17 cellular contexts compared by ENCODE assay signal in genomic region chr12:130992979-130993538, GRCh38. TPM values are rescaled to one million over a fixed set of nuclear protein-coding genes. Genes with fewer than 3 reads are reported as not detected.
DNase-seq lines count a peak whose midpoint lies in the region; ATAC-seq, FAIRE-seq and TF ChIP-seq lines count a peak whose summit lies in the region.
"Had no signal": no experiment of that assay in that cellular context is flagged by ENCODE, and none has a peak within 500 bp of the region (broad histone marks: within the 10 kb centered on the region; RNA-seq: fewer than 3 reads in every experiment).

No MANE protein-coding gene starts in this region.

- H3K27me3 Mint-ChIP-seq in glutamatergic neuron (ENCODE audit: unreplicated experiment), result peaks cover 2% of the 10 kb centered on the region

- TF ChIP-seq CTCF in HepG2 (CRISPR knock-in tag; IDR thresholded peaks at IDR 0.05), result no peak
- TF ChIP-seq CTCF in right lobe of liver (IDR thresholded peaks at IDR 0.05), result no peak
- no peak for TF ChIP-seq CTCF in glutamatergic neuron (IDR thresholded peaks at IDR 0.05; ENCODE audit: partially characterized antibody, unreplicated experiment)

- in situ Hi-C loops in HepG2 (cut with HindIII; ENCODE audit: extremely low pct_ligation_motif_present, low pct_unique_long_range_greater_than_20kb), result no loop called here

- BruUV-seq in HepG2 (replicated peaks; lab: Mats Ljungman, UMichigan), result no TSS peak

- POLR2A ChIA-PET in HepG2 (lab: Yijun Ruan, JAX), result no interaction called here

- H3K79me2 ChIP-seq in HepG2 (ENCODE audit: insufficient read depth, low read length), result no peaks in the 10 kb centered on the region

- TF ChIP-seq EP300 in HepG2 (IDR thresholded peaks at IDR 0.05; ENCODE audit: low read depth in 2 of 2, low read length in 2 of 2), result no peak
- TF ChIP-seq EP300 in HepG2 (CRISPR knock-in tag; IDR thresholded peaks at IDR 0.05; ENCODE audit: borderline replicate concordance), result no peak

- TF ChIP-seq POLR2A in HepG2 (IDR thresholded peaks at IDR 0.05; ENCODE audit: insufficient read depth in 1 of 2, low read depth in 2 of 2, low read length in 2 of 2) (no peak), right lobe of liver (IDR thresholded peaks at IDR 0.05) (no peak)

- peak overlapping the region; percentile 64 for H3K27ac Mint-ChIP-seq in glutamatergic neuron (ENCODE audit: unreplicated experiment)
- H3K27ac Mint-ChIP-seq: CD8-positive, alpha-beta T cell had no signal

- DNase-seq in HepG2 (ENCODE audit: low spot score) (no peak), right lobe of liver (no peak), glutamatergic neuron (no peak), posterior vena cava (ENCODE audit: low spot score) (peak; percentile 17), putamen (ENCODE audit: low spot score) (no peak)
- no peak for DNase-seq in effector CD4-positive, alpha-beta T cell
- DNase-seq: CD8-positive, alpha-beta T cell; DND-41; KBM-7; NCI-H1105 treated with DMSO at 0.1 percent for 48 hours; NCI-H1694; NCI-H510A; PC-3; SK-N-SH had no signal

- H3K9ac ChIP-seq in HepG2 (ENCODE audit: insufficient read depth, low read depth, low read length), result no peak overlapping the region
- H3K9ac ChIP-seq: SK-N-SH had no signal

- CTCF ChIA-PET in HepG2 (lab: Yijun Ruan, JAX; ENCODE audit: low intra/inter-chr PET ratio, low total read pairs), result no interaction called here

- 80% methylated on average over 5 of the region's 5 CpGs for WGBS in HepG2 (ENCODE audit: low lambda C conversion rate)
- WGBS in right lobe of liver (ENCODE audit: insufficient coverage, low coverage, low lambda C conversion rate, missing lambda C conversion rate), result no CpG with 5 or more reads among the region's 5 CpGs

- no peak for TF ChIP-seq RAD21 in HepG2 (CRISPR knock-in tag; IDR thresholded peaks at IDR 0.05)

- no peak overlapping the region for H2AFZ ChIP-seq in HepG2 (ENCODE audit: low read length)

- peaks cover 29% of the 10 kb centered on the region for H3K4me1 Mint-ChIP-seq in glutamatergic neuron (ENCODE audit: low read depth, unreplicated experiment)

- H3K27me3 ChIP-seq in HepG2 (ENCODE audit: control insufficient read depth in 1 of 2, insufficient read depth in 2 of 2, low read length in 2 of 2) (no peaks in the 10 kb centered on the region), right lobe of liver (no peaks in the 10 kb centered on the region)

- no peak for FAIRE-seq in HepG2 (lab: Jason Lieb, UNC)
- FAIRE-seq: H1 had no signal

- no peak for ATAC-seq in HepG2
- no peak for ATAC-seq in right lobe of liver
- no peak for ATAC-seq in GM21529 (IDR thresholded peaks at IDR 0.05; ENCODE audit: unreplicated experiment)
- no peak for ATAC-seq in HG02623 (IDR thresholded peaks at IDR 0.05; ENCODE audit: unreplicated experiment)
- ATAC-seq: CD8-positive, alpha-beta T cell; PC-3 had no signal

- 0 out of 2 replicates have a peak overlapping the region, but pooled peaks have one; percentile 10 for H3K4me2 ChIP-seq in HepG2 (ENCODE audit: low read depth, low read length)
- H3K4me2 ChIP-seq: SK-N-SH had no signal

- intact Hi-C loops in HepG2 (cut with micrococcal nuclease; ENCODE audit: unreplicated experiment) (no loop called here), right lobe of liver (cut with DNase I) (no loop called here), posterior vena cava (cut with DNase I) (no loop called here)

- no peaks in the 10 kb centered on the region for H4K20me1 ChIP-seq in HepG2 (ENCODE audit: insufficient read depth, low read length)

- H3K27ac ChIP-seq in HepG2 (ENCODE audit: extremely low read length, insufficient read depth, low read length) (no peak overlapping the region), right lobe of liver (no peak overlapping the region)

- no peaks in the 10 kb centered on the region for H3K36me3 Mint-ChIP-seq in glutamatergic neuron (ENCODE audit: unreplicated experiment)
- H3K36me3 Mint-ChIP-seq: CD8-positive, alpha-beta T cell had no signal

- H3K4me1 ChIP-seq in HepG2 (ENCODE audit: insufficient read depth, low read length), result peaks cover 36% of the 10 kb centered on the region
- H3K4me1 ChIP-seq in right lobe of liver, result no peaks in the 10 kb centered on the region

- H3K4me3 ChIP-seq in HepG2 (replicated peaks in 1 of 3; ENCODE audit: insufficient read depth in 1 of 3, low read depth in 2 of 3, low read length in 3 of 3) (no peak overlapping the region), right lobe of liver (no peak overlapping the region)

- no peak overlapping the region for H3K4me3 Mint-ChIP-seq in glutamatergic neuron (ENCODE audit: unreplicated experiment)
- H3K4me3 Mint-ChIP-seq: CD8-positive, alpha-beta T cell had no signal

- H3K36me3 ChIP-seq in HepG2 (replicated peaks in 1 of 2; ENCODE audit: control insufficient read depth in 1 of 2, insufficient read depth in 2 of 2, low read length in 2 of 2) (no peaks in the 10 kb centered on the region), right lobe of liver (no peaks in the 10 kb centered on the region)

- H3K9me3 ChIP-seq in HepG2 (ENCODE audit: low read length) (no peaks in the 10 kb centered on the region), right lobe of liver (no peaks in the 10 kb centered on the region)
- H3K9me3 ChIP-seq: SK-N-SH had no signal

- peaks cover 7% of the 10 kb centered on the region for H3K9me3 Mint-ChIP-seq in glutamatergic neuron (ENCODE audit: unreplicated experiment)
- H3K9me3 Mint-ChIP-seq: CD8-positive, alpha-beta T cell had no signal

TF ChIP-seq in HepG2, 621 proteins besides CTCF, POLR2A, EP300 and RAD21:
- TF ChIP-seq ESRRA (CRISPR knock-in tag; IDR thresholded peaks at IDR 0.05; ENCODE audit: low read depth) (0 out of 2 replicates have a peak, but pooled peaks have one; percentile 25), ZNF24 (IDR thresholded peaks at IDR 0.05) (peak; percentile 90), REPIN1 (CRISPR knock-in tag; IDR thresholded peaks at IDR 0.05; ENCODE audit: borderline replicate concordance, low read depth) (no peak), ZNF329 (CRISPR knock-in tag; IDR thresholded peaks at IDR 0.05; ENCODE audit: low read depth) (no peak), TAF15 (IDR thresholded peaks at IDR 0.05; ENCODE audit: low read depth, low read length, poor library complexity, severe bottlenecking) (no peak), DBP (CRISPR knock-in tag; IDR thresholded peaks at IDR 0.05; ENCODE audit: not compliant biosample characterization) (no peak), GATAD1 (CRISPR knock-in tag; IDR thresholded peaks at IDR 0.05) (no peak), HNF4A (CRISPR knock-in tag; IDR thresholded peaks at IDR 0.05) (0 out of 2 replicates have a peak, but pooled peaks have one; percentile 14)
- TF ChIP-seq, protein P1, sequence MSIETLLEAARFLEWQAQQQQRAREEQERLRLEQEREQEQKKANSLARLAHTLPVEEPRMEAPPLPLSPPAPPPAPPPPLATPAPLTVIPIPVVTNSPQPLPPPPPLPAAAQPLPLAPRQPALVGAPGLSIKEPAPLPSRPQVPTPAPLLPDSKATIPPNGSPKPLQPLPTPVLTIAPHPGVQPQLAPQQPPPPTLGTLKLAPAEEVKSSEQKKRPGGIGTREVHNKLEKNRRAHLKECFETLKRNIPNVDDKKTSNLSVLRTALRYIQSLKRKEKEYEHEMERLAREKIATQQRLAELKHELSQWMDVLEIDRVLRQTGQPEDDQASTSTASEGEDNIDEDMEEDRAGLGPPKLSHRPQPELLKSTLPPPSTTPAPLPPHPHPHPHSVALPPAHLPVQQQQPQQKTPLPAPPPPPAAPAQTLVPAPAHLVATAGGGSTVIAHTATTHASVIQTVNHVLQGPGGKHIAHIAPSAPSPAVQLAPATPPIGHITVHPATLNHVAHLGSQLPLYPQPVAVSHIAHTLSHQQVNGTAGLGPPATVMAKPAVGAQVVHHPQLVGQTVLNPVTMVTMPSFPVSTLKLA (IDR thresholded peaks at IDR 0.05), result 0 out of 2 replicates have a peak, but pooled peaks have one; percentile 38
TF ChIP-seq in HepG2: peak in this region for 4.

RNA-seq across cellular contexts. Expression of gene ADGRD1, which starts 39.4 kb away (rescaled TPM):
- 0.34 and 0.46 TPM in 2 replicates for total RNA-seq in HepG2 (2016; rRNA removed; fragmentation: Illumina TruSeq; extraction: Trizol)
- total RNA-seq in HepG2 (2016; cell fraction: cytosol; rRNA removed; fragmentation: Illumina TruSeq; extraction: Trizol; ENCODE audit: low read depth), result 0.26 and 0.30 TPM in 2 replicates
- 0.27 and 0.35 TPM in 2 replicates for total RNA-seq in HepG2 (2016; cell fraction: insoluble cytoplasmic fraction; rRNA removed; fragmentation: Illumina TruSeq; extraction: Trizol)
- 0.28 and 0.38 TPM in 2 replicates for total RNA-seq in HepG2 (2016; cell fraction: membrane; rRNA removed; fragmentation: Illumina TruSeq; extraction: Trizol)
- total RNA-seq in HepG2 (2016; cell fraction: nucleus; rRNA removed; fragmentation: Illumina TruSeq; extraction: Trizol), result 0.47 and 0.62 TPM in 2 replicates
- polyA plus RNA-seq in HepG2 (2011; rRNA removed), result 12.4 and 25.0 TPM in 2 replicates
- 6.9 and 10.2 TPM in 2 replicates for polyA plus RNA-seq in HepG2 (2011; cell fraction: cytosol; rRNA removed)
- 71.2 and 100 TPM in 2 replicates for polyA plus RNA-seq in HepG2 (2011; cell fraction: nucleus; rRNA removed)
- 32.9 and 44.4 TPM in 2 replicates for polyA plus RNA-seq in HepG2 (2012)
- 0.14 TPM in 1 of 2 replicates, not detected in the other for polyA plus RNA-seq in HepG2 (2016; cell fraction: cytosol; fragmentation: Illumina TruSeq; extraction: Trizol; ENCODE audit: low read depth)
- 0.26 and 0.38 TPM in 2 replicates for polyA plus RNA-seq in HepG2 (2016; cell fraction: insoluble cytoplasmic fraction; fragmentation: Illumina TruSeq; extraction: Trizol; ENCODE audit: low read depth)
- polyA plus RNA-seq in HepG2 (2016; cell fraction: membrane; fragmentation: Illumina TruSeq; extraction: Trizol; ENCODE audit: low read depth), result 0.05 TPM in 1 of 2 replicates, not detected in the other
- polyA plus RNA-seq in HepG2 (2016; cell fraction: nucleus; fragmentation: Illumina TruSeq; extraction: Trizol; ENCODE audit: insufficient read depth, low read depth), result 0.79 and 1.0 TPM in 2 replicates
- polyA minus RNA-seq in HepG2 (2011; rRNA and poly(A)+ RNA removed; ENCODE audit: low replicate concordance), result 2.3 and 27.8 TPM in 2 replicates
- polyA minus RNA-seq in HepG2 (2011; cell fraction: cytosol; rRNA and poly(A)+ RNA removed), result 3.3 and 10.6 TPM in 2 replicates
- 26.3 and 39.8 TPM in 2 replicates for polyA minus RNA-seq in HepG2 (2011; cell fraction: nucleus; rRNA and poly(A)+ RNA removed)
- total RNA-seq in right lobe of liver, result 10 to 100 TPM in 4 of 6 experiments, 1 to 10 TPM in 2; 4.7 to 17.0 (median 10.9) TPM
- total RNA-seq in glutamatergic neuron (ENCODE audit: unreplicated experiment), result 0.96 TPM
- total RNA-seq in posterior vena cava, result 100 to 1,000 TPM; 178 to 238 TPM
- total RNA-seq: CD8-positive, alpha-beta T cell had no signal
- polyA plus RNA-seq: SK-N-SH had no signal

Comparison
In these comparisons a context has a peak if more than half of its experiments do, and no peak if none do; other contexts are left out.
1. RNA of gene ADGRD1, which starts 39.4 kb away (total RNA-seq): 178 to 238 TPM in posterior vena cava; 4.7 to 17.0 TPM in right lobe of liver, 0.96 TPM in glutamatergic neuron (single experiment) and 0.26 to 0.62 TPM in HepG2; every median in the first group is over 4 times any median in the second.